In the genomic region with DNA sequence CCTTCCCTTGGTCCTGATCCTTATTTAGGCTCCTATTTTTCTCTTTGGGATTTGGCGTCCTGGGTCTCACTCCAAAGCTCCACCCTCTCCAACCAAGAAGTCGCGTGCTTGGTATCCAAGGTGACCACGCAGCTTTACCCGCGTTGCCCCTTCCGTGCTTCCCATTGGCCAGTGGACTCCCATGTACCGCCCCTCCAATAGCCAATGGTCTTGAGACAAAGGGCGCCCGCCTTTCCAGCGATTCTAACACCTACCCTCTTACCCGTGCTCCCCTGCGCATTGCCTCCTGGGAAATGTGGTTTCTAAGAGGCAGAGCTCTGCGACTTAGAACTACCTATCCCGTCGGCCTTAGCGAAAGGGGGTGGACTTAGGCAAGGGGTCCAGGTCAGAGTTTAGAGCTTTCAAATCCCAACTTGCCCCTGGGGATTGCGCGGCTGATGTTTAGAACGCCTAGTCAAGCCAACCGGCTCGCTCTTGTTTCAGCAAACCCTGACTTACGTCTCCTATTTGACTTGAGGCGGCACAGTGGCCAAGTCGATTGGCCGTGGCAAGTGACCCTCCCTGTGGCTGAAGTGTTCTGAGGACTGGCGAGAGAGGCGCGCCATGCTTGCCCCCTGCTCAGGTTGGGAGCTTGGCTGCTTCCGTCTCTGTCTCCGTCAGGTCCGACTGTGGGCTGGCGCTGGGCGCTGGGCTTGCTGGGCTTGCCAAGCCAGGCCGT, we compare ENCODE assay signal across 8 cellular contexts. TPM values are rescaled to one million over a fixed set of nuclear protein-coding genes. Genes with fewer than 3 reads are reported as not detected.
A peak's percentile ranks its signal among the peaks of the same experiment; 100 is the strongest.
DNase-seq lines count a peak whose midpoint lies in the region; ATAC-seq and TF ChIP-seq lines count a peak whose summit lies in the region.
"Not testable (repeated sequence)": the region's sequence is repeated elsewhere in the genome, so short reads cannot be mapped to it uniquely, and the experiment has no call there.

A gene (plus strand): TSS at position 395 of the 718 bp plus-strand sequence. CDS start 209 bp downstream, at position 604.

- not testable (repeated sequence) for H3K36me3 ChIP-seq in left ventricle myocardium inferior, upper lobe of left lung

- H3K9me3 ChIP-seq in left ventricle myocardium inferior (replicated peaks); upper lobe of left lung: not testable (repeated sequence)

- H3K4me1 ChIP-seq in left ventricle myocardium inferior, result peaks cover 19% of the 10 kb centered on the region
- H3K4me1 ChIP-seq in upper lobe of left lung, result peaks cover 9 to 16% (median 11%) of the 10 kb centered on the region in 4 donors

- TF ChIP-seq EP300 in upper lobe of left lung (IDR thresholded peaks at IDR 0.05), result not testable (repeated sequence)

- intact Hi-C loops in left ventricle myocardium inferior (cut with micrococcal nuclease); posterior vena cava (cut with DNase I): not testable (repeated sequence)

- 0% methylated on average over 10 to 30 of the region's 35 CpGs for WGBS in upper lobe of left lung, 2 donors

- H3K36me3 Mint-ChIP-seq in T-helper 1 cell treated with Interleukin-12 subunit alpha and Interleukin-12 subunit beta and Interleukin-4 antibody, amounts not matched to agents 30 μg/mL and 1 μg/mL, for 36 hours (ENCODE audit: low read depth), result not testable (repeated sequence)

- H3K4me1 Mint-ChIP-seq in T-helper 1 cell treated with Interleukin-12 subunit alpha and Interleukin-12 subunit beta and Interleukin-4 antibody, amounts not matched to agents 30 μg/mL and 1 μg/mL, for 36 hours (ENCODE audit: low read depth), result peaks cover 11% of the 10 kb centered on the region

- not testable (repeated sequence) for H3K9me3 Mint-ChIP-seq in T-helper 1 cell treated with Interleukin-12 subunit alpha and Interleukin-12 subunit beta and Interleukin-4 antibody, amounts not matched to agents 30 μg/mL and 1 μg/mL, for 36 hours

- ATAC-seq in GM18498 (IDR thresholded peaks at IDR 0.05; ENCODE audit: unreplicated experiment) (peak; percentile 98), HG02885 (IDR thresholded peaks at IDR 0.05; ENCODE audit: poor library complexity, unreplicated experiment) (peak; percentile 98), upper lobe of left lung (ENCODE audit: low FRiP score in 2 of 2) (peak; percentile 100)

- peak; percentile 99 for DNase-seq in NCI-H1694 (lab: John Stamatoyannopoulos, UW)
- DNase-seq in anterior cingulate cortex (lab: John Stamatoyannopoulos, UW), result peak; percentile 78 to 100 (median 98)
- peak; percentile 97 for DNase-seq in left ventricle myocardium inferior
- DNase-seq in posterior vena cava (ENCODE audit: low spot score), result peak; percentile 99
- DNase-seq in upper lobe of left lung, result peak; percentile 2 to 100

- H3K27ac Mint-ChIP-seq in T-helper 1 cell treated with Interleukin-12 subunit alpha and Interleukin-12 subunit beta and Interleukin-4 antibody, amounts not matched to agents 30 μg/mL and 1 μg/mL, for 36 hours, result peak within 1 kb of the TSS; percentile 78

- peak within 1 kb of the TSS; percentile 82 for H3K4me3 Mint-ChIP-seq in T-helper 1 cell treated with Interleukin-12 subunit alpha and Interleukin-12 subunit beta and Interleukin-4 antibody, amounts not matched to agents 30 μg/mL and 1 μg/mL, for 36 hours

- not testable (repeated sequence) for H3K27me3 ChIP-seq in left ventricle myocardium inferior (ENCODE audit: low read depth); upper lobe of left lung

- H3K4me3 ChIP-seq in left ventricle myocardium inferior (peak within 1 kb of the TSS; percentile 78), upper lobe of left lung (peak within 1 kb of the TSS; percentile 23 to 72 (median 65))

- not testable (repeated sequence) for TF ChIP-seq CTCF in left ventricle myocardium inferior (IDR thresholded peaks at IDR 0.05; ENCODE audit: borderline replicate concordance)
- TF ChIP-seq CTCF in upper lobe of left lung (IDR thresholded peaks at IDR 0.05), result peak in 1 of 6 experiments; percentile 5

- peak in 1 of 4 donors; percentile 65 for TF ChIP-seq POLR2A in upper lobe of left lung (IDR thresholded peaks at IDR 0.05)

- peak within 1 kb of the TSS; percentile 82 for H3K27ac ChIP-seq in left ventricle myocardium inferior (replicated peaks)
- peak within 1 kb of the TSS; percentile 38 to 82 (median 72) for H3K27ac ChIP-seq in upper lobe of left lung

- H3K27me3 Mint-ChIP-seq in T-helper 1 cell treated with Interleukin-12 subunit alpha and Interleukin-12 subunit beta and Interleukin-4 antibody, amounts not matched to agents 30 μg/mL and 1 μg/mL, for 36 hours (ENCODE audit: low read depth), result not testable (repeated sequence)

RNA-seq across cellular contexts. Expression of the gene that starts here (rescaled TPM):
- total RNA-seq in left ventricle myocardium inferior, result 7.0 TPM
- 1 to 10 TPM; 5.2 to 8.0 TPM for total RNA-seq in posterior vena cava
- 10 to 100 TPM in 5 of 6 donors, 1 to 10 TPM in 1; 6.2 to 55.5 (median 13.5) TPM for total RNA-seq in upper lobe of left lung

Comparison
In these comparisons a context has a peak if more than half of its experiments do, and no peak if none do; other contexts are left out.
1. Peak in every context shown above with its lines: DNase-seq, ATAC-seq, H3K4me3 ChIP-seq and H3K27ac ChIP-seq.